15 cellular contexts compared by ENCODE assay signal in genomic region chr2:29398384-29399237, GRCh38.
DNase-seq lines count a peak whose midpoint lies in the region.
"Had no signal": no experiment of that assay in that cellular context is flagged by ENCODE, and none has a peak within 500 bp of the region (broad histone marks: within the 10 kb centered on the region; RNA-seq: fewer than 3 reads in every experiment).

No MANE protein-coding gene starts in this region.

- DNase-seq in NCI-H2227 (lab: John Stamatoyannopoulos, UW; ENCODE audit: unreplicated experiment) (peak; percentile 22), NCI-H2227 treated with DMSO at 0.1 percent for 48 hours (lab: John Stamatoyannopoulos, UW) (no peak), SJCRH30 (peak; percentile 97), head of caudate nucleus (peak in 24 of 42 donors; percentile 3 to 65 (median 23)), skeletal muscle cell (ENCODE audit: low read depth) (peak; percentile 31), NCI-H146 (lab: John Stamatoyannopoulos, UW) (no peak), NCI-H526 (lab: John Stamatoyannopoulos, UW) (no peak), amygdala (lab: John Stamatoyannopoulos, UW) (no peak)
- DNase-seq: activated CD8-positive, alpha-beta T cell treated with anti-CD3 and anti-CD28 coated beads for 36 hours; CD8-positive, alpha-beta memory T cell; H9; NCI-H510A treated with DMSO at 0.1 percent for 48 hours; occipital lobe; stimulated activated naive CD8-positive, alpha-beta T cell treated with anti-CD3 and anti-CD28 coated beads, Interleukin-15, Interleukin-2, amounts not matched to agents 100 U/mL and 50 U/mL, for 24 hours; uterus had no signal

- peaks cover 38% of the 10 kb centered on the region for H3K4me1 ChIP-seq in SJCRH30
- H3K4me1 ChIP-seq: uterus had no signal

- H3K4me3 ChIP-seq in SJCRH30 (no peak overlapping the region), skeletal muscle cell (ENCODE audit: low read depth, low read length) (no peak overlapping the region)
- H3K4me3 ChIP-seq: uterus had no signal

- H3K36me3 ChIP-seq in SJCRH30 = no peaks in the 10 kb centered on the region
- H3K36me3 ChIP-seq: uterus had no signal

- H3K9me3 ChIP-seq in SJCRH30 (replicated peaks) = no peaks in the 10 kb centered on the region
- H3K9me3 ChIP-seq: uterus had no signal

- intact Hi-C loops in head of caudate nucleus (cut with DNase I) = no loop called here

- no peaks in the 10 kb centered on the region for H3K27me3 ChIP-seq in SJCRH30
- H3K27me3 ChIP-seq: uterus had no signal

- H3K27ac ChIP-seq in SJCRH30 = peak overlapping the region; percentile 76
- H3K27ac ChIP-seq: uterus had no signal

Comparison
In these comparisons a context has a peak if more than half of its experiments do, and no peak if none do; other contexts are left out.
1. DNase-seq: peak in NCI-H2227 (single experiment), SJCRH30 (2 of 2), head of caudate nucleus (24 of 42) and skeletal muscle cell (single experiment); none in NCI-H2227 treated with DMSO at 0.1 percent for 48 hours (single experiment), NCI-H146 (single experiment), NCI-H526 (0 of 2) and amygdala (0 of 56).